In the genomic region with DNA sequence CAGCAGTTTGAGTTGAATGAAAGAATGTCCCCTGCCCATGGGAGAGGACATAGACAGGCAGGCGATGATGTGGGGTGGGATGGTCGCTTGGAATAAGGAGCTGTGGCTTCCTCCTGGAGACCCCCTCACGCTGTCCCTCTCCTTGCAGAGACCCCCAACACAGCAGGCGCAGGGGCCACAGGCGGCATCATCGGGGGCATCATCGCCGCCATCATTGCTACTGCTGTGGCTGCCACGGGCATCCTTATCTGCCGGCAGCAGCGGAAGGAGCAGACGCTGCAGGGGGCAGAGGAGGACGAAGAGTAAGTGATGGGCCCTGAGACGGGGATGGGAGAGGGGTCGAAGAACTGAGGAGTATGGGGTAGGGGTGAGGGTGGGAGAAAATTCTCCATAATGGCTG, we compare ENCODE assay signal across 23 cellular contexts. TPM values are rescaled to one million over a fixed set of nuclear protein-coding genes. Genes with fewer than 3 reads are reported as not detected.
"Had no signal": no experiment of that assay in that cellular context is flagged by ENCODE, and none has a peak within 500 bp of the region (broad histone marks: within the 10 kb centered on the region; RNA-seq: fewer than 3 reads in every experiment).

No MANE protein-coding gene starts in this region.

- H3K27ac Mint-ChIP-seq: activated CD8-positive, alpha-beta T cell treated with anti-CD3 and anti-CD28 coated beads, Interleukin-2, amount 10 ng/mL, durations not matched to agents 7 days and 5 days; activated naive CD4-positive, alpha-beta T cell treated with anti-CD3 and anti-CD28 coated beads, Interleukin-2, amount 50 U/mL, for 24 hours; stimulated activated memory B cell treated with anti-CD40 and anti-IgM and Interleukin-4, amounts not matched to agents 10 μg/mL and 1 μg/mL and 100 μg/mL, for 72 hours; T-helper 2 cell treated with Interferon-gamma antibody and Interleukin-4, amounts not matched to agents 5 μg/mL and 100 μg/mL, for 36 hours had no signal

- H2AFZ ChIP-seq: parathyroid adenoma had no signal

- H3K4me1 Mint-ChIP-seq: stimulated activated memory B cell treated with anti-CD40 and anti-IgM and Interleukin-4, amounts not matched to agents 10 μg/mL and 1 μg/mL and 100 μg/mL, for 72 hours had no signal

- H3K4me1 ChIP-seq: gastrocnemius medialis, right lobe of liver, transverse colon had no signal

- H3K4me3 Mint-ChIP-seq: activated CD8-positive, alpha-beta T cell treated with anti-CD3 and anti-CD28 coated beads, Interleukin-2, amount 10 ng/mL, durations not matched to agents 7 days and 5 days; activated naive CD4-positive, alpha-beta T cell treated with anti-CD3 and anti-CD28 coated beads, Interleukin-2, amount 50 U/mL, for 24 hours; naive thymus-derived CD8-positive, alpha-beta T cell; stimulated activated memory B cell treated with anti-CD40 and anti-IgM and Interleukin-4, amounts not matched to agents 10 μg/mL and 1 μg/mL and 100 μg/mL, for 72 hours; T-helper 2 cell treated with Interferon-gamma antibody and Interleukin-4, amounts not matched to agents 5 μg/mL and 100 μg/mL, for 36 hours had no signal

- H3K4me3 ChIP-seq: gastrocnemius medialis, left ventricle myocardium inferior, right lobe of liver, skin epidermis, transverse colon had no signal

- H3K9me3 ChIP-seq: gastrocnemius medialis, left ventricle myocardium inferior, right lobe of liver, transverse colon had no signal

- H3K27me3 ChIP-seq: gastrocnemius medialis, right lobe of liver, transverse colon had no signal

- H3K9me3 Mint-ChIP-seq: activated naive CD4-positive, alpha-beta T cell treated with anti-CD3 and anti-CD28 coated beads, Interleukin-2, amount 50 U/mL, for 24 hours; naive thymus-derived CD8-positive, alpha-beta T cell; stimulated activated memory B cell treated with anti-CD40 and anti-IgM and Interleukin-4, amounts not matched to agents 10 μg/mL and 1 μg/mL and 100 μg/mL, for 72 hours; T-helper 2 cell treated with Interferon-gamma antibody and Interleukin-4, amounts not matched to agents 5 μg/mL and 100 μg/mL, for 36 hours had no signal

- FAIRE-seq: endothelial cell of umbilical vein had no signal

- DNase-seq: activated CD4-positive, alpha-beta T cell treated with anti-CD3 and anti-CD28 coated beads, Interleukin-2, amount 50 U/mL, for 1 hour; activated CD4-positive, CD25-positive, alpha-beta regulatory T cell treated with anti-CD3 and anti-CD28 coated beads, Interleukin-2, amount 50 U/mL, for 72 hours; activated CD8-positive, alpha-beta T cell treated with anti-CD3 and anti-CD28 coated beads, Interleukin-2, amount 10 ng/mL, durations not matched to agents 7 days and 5 days; activated gamma-delta T cell treated with Interleukin-2 at 50 U/mL for 16 hours; dermis blood vessel endothelial cell; effector memory CD4-positive, alpha-beta T cell; gastrocnemius medialis; hippocampal formation; left ventricle myocardium inferior; naive thymus-derived CD8-positive, alpha-beta T cell; right lobe of liver; stimulated activated CD4-positive, alpha-beta T cell treated with anti-CD3 and anti-CD28 coated beads, Interleukin-1b, Interleukin-23, amount 100 ng/mL, for 48 hours; transverse colon had no signal

- H3K9ac ChIP-seq: parathyroid adenoma had no signal

- H3K27me3 Mint-ChIP-seq: activated naive CD4-positive, alpha-beta T cell treated with anti-CD3 and anti-CD28 coated beads, Interleukin-2, amount 50 U/mL, for 24 hours had no signal

- H3K36me3 Mint-ChIP-seq: activated naive CD4-positive, alpha-beta T cell treated with anti-CD3 and anti-CD28 coated beads, Interleukin-2, amount 50 U/mL, for 24 hours; naive thymus-derived CD8-positive, alpha-beta T cell; stimulated activated memory B cell treated with anti-CD40 and anti-IgM and Interleukin-4, amounts not matched to agents 10 μg/mL and 1 μg/mL and 100 μg/mL, for 72 hours had no signal

- H3K27ac ChIP-seq: gastrocnemius medialis, left ventricle myocardium inferior, parathyroid adenoma, right lobe of liver, skin epidermis, transverse colon, VCaP had no signal

RNA-seq across cellular contexts. Expression of a gene that starts 23.5 kb away (rescaled TPM):
- polyA plus RNA-seq: naive thymus-derived CD8-positive, alpha-beta T cell had no signal

RNA-seq across cellular contexts. Expression of a gene that starts 32.3 kb away (rescaled TPM):
- total RNA-seq: activated CD8-positive, alpha-beta T cell treated with anti-CD3 and anti-CD28 coated beads, Interleukin-2, amount 10 ng/mL, durations not matched to agents 7 days and 5 days had no signal
- polyA plus RNA-seq: naive thymus-derived CD8-positive, alpha-beta T cell had no signal

RNA-seq across cellular contexts. Expression of a gene that starts 60.0 kb away (rescaled TPM):
- total RNA-seq: activated CD8-positive, alpha-beta T cell treated with anti-CD3 and anti-CD28 coated beads, Interleukin-2, amount 10 ng/mL, durations not matched to agents 7 days and 5 days; dermis blood vessel endothelial cell; endothelial cell of umbilical vein; esophagus mucosa; gastrocnemius medialis; left ventricle myocardium inferior; lung microvascular endothelial cell; naive thymus-derived CD8-positive, alpha-beta T cell; temporal lobe; transverse colon had no signal
- polyA plus RNA-seq: endothelial cell of umbilical vein; naive thymus-derived CD8-positive, alpha-beta T cell had no signal
